9 cellular contexts compared by ENCODE assay signal in genomic region chr13:97574926-97575325, GRCh38.
A peak's percentile ranks its signal among the peaks of the same experiment; 100 is the strongest.
DNase-seq lines count a peak whose midpoint lies in the region; ATAC-seq and TF ChIP-seq lines count a peak whose summit lies in the region.
"Had no signal": no experiment of that assay in that cellular context is flagged by ENCODE, and none has a peak within 500 bp of the region (broad histone marks: within the 10 kb centered on the region; RNA-seq: fewer than 3 reads in every experiment).

No MANE protein-coding gene starts in this region.

- no peak overlapping the region for H3K27ac Mint-ChIP-seq in stimulated activated memory B cell treated with anti-CD40 and anti-IgM and Interleukin-4, amounts not matched to agents 10 μg/mL and 1 μg/mL and 100 μg/mL, for 72 hours
- H3K27ac Mint-ChIP-seq: activated naive CD4-positive, alpha-beta T cell treated with anti-CD3 and anti-CD28 coated beads, Interleukin-2, amount 50 U/mL, for 24 hours had no signal

- H3K27ac ChIP-seq in parathyroid adenoma, result no peak overlapping the region

- peaks cover 2% of the 10 kb centered on the region for H3K9me3 Mint-ChIP-seq in stimulated activated memory B cell treated with anti-CD40 and anti-IgM and Interleukin-4, amounts not matched to agents 10 μg/mL and 1 μg/mL and 100 μg/mL, for 72 hours
- H3K9me3 Mint-ChIP-seq: activated naive CD4-positive, alpha-beta T cell treated with anti-CD3 and anti-CD28 coated beads, Interleukin-2, amount 50 U/mL, for 24 hours had no signal

- ATAC-seq in GM18498 (IDR thresholded peaks at IDR 0.05; ENCODE audit: unreplicated experiment), result peak; percentile 71
- ATAC-seq in stimulated activated memory B cell treated with anti-CD40 and anti-IgM and Interleukin-4, amounts not matched to agents 10 μg/mL and 1 μg/mL and 100 μg/mL, for 72 hours, result no peak

- no peak overlapping the region for H3K4me3 Mint-ChIP-seq in stimulated activated memory B cell treated with anti-CD40 and anti-IgM and Interleukin-4, amounts not matched to agents 10 μg/mL and 1 μg/mL and 100 μg/mL, for 72 hours
- H3K4me3 Mint-ChIP-seq: activated naive CD4-positive, alpha-beta T cell treated with anti-CD3 and anti-CD28 coated beads, Interleukin-2, amount 50 U/mL, for 24 hours had no signal

- H3K9me3 ChIP-seq in parathyroid adenoma (ENCODE audit: control insufficient read depth, low read length), result no peaks in the 10 kb centered on the region

- H3K4me1 Mint-ChIP-seq in stimulated activated memory B cell treated with anti-CD40 and anti-IgM and Interleukin-4, amounts not matched to agents 10 μg/mL and 1 μg/mL and 100 μg/mL, for 72 hours, result no peaks in the 10 kb centered on the region
- H3K4me1 Mint-ChIP-seq: activated naive CD4-positive, alpha-beta T cell treated with anti-CD3 and anti-CD28 coated beads, Interleukin-2, amount 50 U/mL, for 24 hours had no signal

- H3K27me3 ChIP-seq in parathyroid adenoma (ENCODE audit: control insufficient read depth, insufficient read depth, low read length), result no peaks in the 10 kb centered on the region

- no peak overlapping the region for H3K4me2 ChIP-seq in parathyroid adenoma (ENCODE audit: low read length)

- no peaks in the 10 kb centered on the region for H3K27me3 Mint-ChIP-seq in stimulated activated memory B cell treated with anti-CD40 and anti-IgM and Interleukin-4, amounts not matched to agents 10 μg/mL and 1 μg/mL and 100 μg/mL, for 72 hours

- no peaks in the 10 kb centered on the region for H3K79me2 ChIP-seq in parathyroid adenoma

- no peak overlapping the region for H3K4me3 ChIP-seq in parathyroid adenoma (ENCODE audit: low read depth, low read length)

- DNase-seq in A172 (ENCODE audit: low spot score) (peak; percentile 44), MV-4-11 (lab: John Stamatoyannopoulos, UW) (peak; percentile 17), dermis blood vessel endothelial cell (peak; percentile 46), COR-L47 (lab: John Stamatoyannopoulos, UW) (no peak)
- no peak for DNase-seq in activated effector memory CD4-positive, alpha-beta T cell treated with Interleukin-2 at 50 U/mL for 16 hours

- TF ChIP-seq CTCF in parathyroid adenoma (IDR thresholded peaks at IDR 0.05), result peak; percentile 27

- no peak overlapping the region for H3K9ac ChIP-seq in parathyroid adenoma

- H3K4me1 ChIP-seq in parathyroid adenoma, result no peaks in the 10 kb centered on the region

- H3K36me3 Mint-ChIP-seq in stimulated activated memory B cell treated with anti-CD40 and anti-IgM and Interleukin-4, amounts not matched to agents 10 μg/mL and 1 μg/mL and 100 μg/mL, for 72 hours, result no peaks in the 10 kb centered on the region
- H3K36me3 Mint-ChIP-seq: activated naive CD4-positive, alpha-beta T cell treated with anti-CD3 and anti-CD28 coated beads, Interleukin-2, amount 50 U/mL, for 24 hours had no signal

- no peak overlapping the region for H2AFZ ChIP-seq in parathyroid adenoma

- H3K36me3 ChIP-seq in parathyroid adenoma (ENCODE audit: control insufficient read depth, insufficient read depth, low read length), result no peaks in the 10 kb centered on the region

Comparison
In these comparisons a context has a peak if more than half of its experiments do, and no peak if none do; other contexts are left out.
1. DNase-seq: peak in A172 (single experiment), MV-4-11 (single experiment) and dermis blood vessel endothelial cell (single experiment); none in activated effector memory CD4-positive, alpha-beta T cell treated with Interleukin-2 at 50 U/mL for 16 hours (single experiment) and COR-L47 (single experiment).